ENCODE assay signal across 25 cellular contexts in the genomic region with DNA sequence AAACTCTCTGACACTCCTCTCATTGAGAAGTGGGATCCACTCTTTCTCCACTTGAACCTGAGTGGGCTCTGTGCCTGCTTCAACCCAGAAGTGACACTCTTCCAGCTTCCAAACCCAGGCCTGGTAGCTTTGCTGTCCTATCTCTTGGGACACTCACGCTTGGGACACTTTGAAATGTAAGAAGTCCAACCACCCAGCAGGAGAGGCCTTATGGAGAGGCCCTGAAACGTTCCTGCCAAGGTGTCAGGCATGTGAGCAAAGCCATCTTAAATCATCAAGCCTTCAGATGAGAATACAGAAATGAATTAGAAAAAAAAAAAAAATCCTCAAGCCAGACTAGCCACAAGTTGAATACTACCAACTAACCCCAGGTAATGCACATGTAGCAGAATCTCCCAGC. TPM values are rescaled to one million over a fixed set of nuclear protein-coding genes. Genes with fewer than 3 reads are reported as not detected.
"Had no signal": no experiment of that assay in that cellular context is flagged by ENCODE, and none has a peak within 500 bp of the region (broad histone marks: within the 10 kb centered on the region; RNA-seq: fewer than 3 reads in every experiment).

No MANE protein-coding gene starts in this region.

- DNase-seq: dorsolateral prefrontal cortex; effector CD4-positive, alpha-beta T cell; foreskin fibroblast; heart left ventricle; kidney; naive thymus-derived CD8-positive, alpha-beta T cell; nephron progenitor cell; pancreas; sigmoid colon; stimulated activated CD4-positive, alpha-beta T cell treated with anti-CD3 and anti-CD28 coated beads, Interleukin-2, amount 100 ng/mL, for 24 hours; stimulated activated CD4-positive, alpha-beta T cell treated with anti-CD3 and anti-CD28 coated beads, Interleukin-4, amount 100 ng/mL, for 24 hours; stimulated activated naive CD4-positive, alpha-beta T cell treated with Interleukin-2 at 50 U/mL for 16 hours; stomach; thyroid gland had no signal

- H3K27me3 ChIP-seq: dorsolateral prefrontal cortex, heart left ventricle, hepatocyte, pancreas, sigmoid colon, stomach, thyroid gland, vagina had no signal

- H3K36me3 ChIP-seq: gastroesophageal sphincter, pancreas, sigmoid colon, vagina had no signal

- H3K27ac ChIP-seq: coronary artery, dorsolateral prefrontal cortex, epithelial cell of prostate, gastroesophageal sphincter, hepatocyte, pancreas, sigmoid colon, thyroid gland, vagina had no signal

- H3K4me1 ChIP-seq: gastroesophageal sphincter, sigmoid colon, vagina had no signal

- ATAC-seq: esophagus mucosa; gastroesophageal sphincter; heart left ventricle; left lobe of liver; naive thymus-derived CD8-positive, alpha-beta T cell; pancreas; stimulated activated effector memory CD8-positive, alpha-beta T cell treated with anti-CD3 and anti-CD28 coated beads, Interleukin-12 subunit alpha, Interleukin-12 subunit beta, amount 100 ng/mL, for 72 hours had no signal

- H3K9me3 Mint-ChIP-seq: memory B cell; naive thymus-derived CD8-positive, alpha-beta T cell; nephron progenitor cell; stimulated activated effector memory CD8-positive, alpha-beta T cell treated with anti-CD3 and anti-CD28 coated beads, Interleukin-12 subunit alpha, Interleukin-12 subunit beta, amount 100 ng/mL, for 72 hours had no signal

- H3K27me3 Mint-ChIP-seq: memory B cell had no signal

- H3K9me3 ChIP-seq: gastroesophageal sphincter, heart left ventricle, pancreas, sigmoid colon, stomach, thyroid gland, vagina had no signal

- H3K4me3 Mint-ChIP-seq: memory B cell; naive thymus-derived CD8-positive, alpha-beta T cell; nephron progenitor cell; stimulated activated effector memory CD8-positive, alpha-beta T cell treated with anti-CD3 and anti-CD28 coated beads, Interleukin-12 subunit alpha, Interleukin-12 subunit beta, amount 100 ng/mL, for 72 hours had no signal

- H3K27ac Mint-ChIP-seq: memory B cell; naive thymus-derived CD8-positive, alpha-beta T cell; nephron progenitor cell; stimulated activated effector memory CD8-positive, alpha-beta T cell treated with anti-CD3 and anti-CD28 coated beads, Interleukin-12 subunit alpha, Interleukin-12 subunit beta, amount 100 ng/mL, for 72 hours had no signal

- H3K4me1 Mint-ChIP-seq: naive thymus-derived CD8-positive, alpha-beta T cell; stimulated activated effector memory CD8-positive, alpha-beta T cell treated with anti-CD3 and anti-CD28 coated beads, Interleukin-12 subunit alpha, Interleukin-12 subunit beta, amount 100 ng/mL, for 72 hours had no signal

- H3K4me3 ChIP-seq: coronary artery, dorsolateral prefrontal cortex, gastroesophageal sphincter, heart left ventricle, hepatocyte, lung, pancreas, sigmoid colon, stomach, thyroid gland, vagina had no signal

- H3K36me3 Mint-ChIP-seq: naive thymus-derived CD8-positive, alpha-beta T cell; stimulated activated effector memory CD8-positive, alpha-beta T cell treated with anti-CD3 and anti-CD28 coated beads, Interleukin-12 subunit alpha, Interleukin-12 subunit beta, amount 100 ng/mL, for 72 hours had no signal

RNA-seq across cellular contexts. Expression of gene RBM47, which starts 30.2 kb away (rescaled TPM):
- total RNA-seq: myocyte had no signal
